Comparison of ENCODE assay signal across 15 cellular contexts in the genomic region with DNA sequence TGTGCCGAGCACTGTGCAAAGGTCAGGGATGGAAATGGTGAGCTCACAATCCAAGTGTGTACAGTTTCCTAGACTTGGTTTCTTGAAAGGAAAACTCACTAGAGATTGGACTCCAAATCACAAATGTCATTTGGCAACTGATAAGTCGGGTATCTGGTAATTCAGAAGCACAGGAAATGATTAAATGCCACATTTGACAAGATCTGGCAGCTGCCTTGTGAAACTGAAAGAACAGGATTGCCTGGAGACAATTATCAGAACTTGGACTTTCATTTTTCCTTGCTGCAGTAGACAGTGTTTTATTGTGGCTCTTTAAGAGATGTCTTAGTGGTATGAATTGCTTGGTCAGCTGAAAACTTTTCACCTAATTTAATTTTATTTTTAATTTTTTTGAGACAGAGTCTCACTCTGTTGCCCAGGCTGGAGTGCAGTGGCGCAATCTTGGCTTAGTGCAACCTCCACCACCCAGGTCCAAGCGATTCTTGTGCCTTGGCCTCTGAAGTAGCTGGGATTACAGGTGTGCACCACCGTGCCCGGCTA. TPM values are rescaled to one million over a fixed set of nuclear protein-coding genes. Genes with fewer than 3 reads are reported as not detected.
DNase-seq lines count a peak whose midpoint lies in the region; ATAC-seq, FAIRE-seq and TF ChIP-seq lines count a peak whose summit lies in the region.
"Had no signal": no experiment of that assay in that cellular context is flagged by ENCODE, and none has a peak within 500 bp of the region (broad histone marks: within the 10 kb centered on the region; RNA-seq: fewer than 3 reads in every experiment).

No MANE protein-coding gene starts in this region.

- H3K9me2 ChIP-seq in Karpas-422 (replicated peaks; ENCODE audit: insufficient read depth, low read length): no peaks in the 10 kb centered on the region

- H3K27me3 ChIP-seq in Karpas-422 (ENCODE audit: low read length): no peaks in the 10 kb centered on the region

- POLR2A ChIA-PET in A549 (lab: Yijun Ruan, JAX): no interaction called here

- no peaks in the 10 kb centered on the region for H4K20me1 ChIP-seq in Karpas-422 (ENCODE audit: insufficient read depth, low read depth, low read length)

- no peak for TF ChIP-seq EP300 in A549 (IDR thresholded peaks at IDR 0.05)

- FAIRE-seq in A549 (lab: Jason Lieb, UNC): no peak
- FAIRE-seq: GM12892 had no signal

- WGBS in A549 (ENCODE audit: missing lambda C conversion rate): 90% methylated on average over 6 of the region's 6 CpGs

- H3K27ac ChIP-seq in A549 (no peak overlapping the region), Karpas-422 (ENCODE audit: low read length) (no peak overlapping the region)
- H3K27ac ChIP-seq: psoas muscle had no signal

- CTCF ChIA-PET in A549 (lab: Yijun Ruan, JAX): interaction anchor here (1.0 to 33.8 kb wide), 5 partner anchors 13 to 274 kb away, joined by 3 to 654 read pairs (median 5); partner anchors contain the start of gene ITGA6

- peaks cover 34% of the 10 kb centered on the region for H3K4me1 ChIP-seq in A549
- H3K4me1 ChIP-seq in Karpas-422 (ENCODE audit: low read length): no peaks in the 10 kb centered on the region

- no peak overlapping the region for H2AFZ ChIP-seq in Karpas-422 (ENCODE audit: low read length)

- no peak for TF ChIP-seq POLR2A in A549 (IDR thresholded peaks at IDR 0.05; ENCODE audit: low read length)

- H3K4me2 ChIP-seq in A549: no peak overlapping the region
- no peak overlapping the region for H3K4me2 ChIP-seq in Karpas-422 (ENCODE audit: low read depth, low read length, poor library complexity, severe bottlenecking)

- no peak for TF ChIP-seq CTCF in A549 (IDR thresholded peaks at IDR 0.05)

- ATAC-seq in A549 (no peak), SK-N-SH treated with all-trans-retinoic acid at 6 μM for 48 hours (0 out of 3 replicates have a peak, but pooled peaks have one; percentile 27)
- ATAC-seq: psoas muscle had no signal

- no peak for TF ChIP-seq RAD21 in A549 (conservative IDR thresholded peaks at IDR 0.05 in 1 of 2, IDR thresholded peaks at IDR 0.05 in 1 of 2)

- DNase-seq in A549 (ENCODE audit: low read depth in 1 of 2, low spot score in 1 of 2): no peak
- peak; percentile 47 for DNase-seq in EL
- peak; percentile 38 for DNase-seq in iris pigment epithelial cell (ENCODE audit: low read depth)
- DNase-seq in SKM-1 (lab: John Stamatoyannopoulos, UW; ENCODE audit: unreplicated experiment): no peak
- DNase-seq in Karpas-422: no peak
- DNase-seq in activated CD8-positive, alpha-beta memory T cell treated with anti-CD3 and anti-CD28 coated beads, Interleukin-2, amount 50 U/mL, for 48 hours: no peak
- no peak for DNase-seq in putamen (ENCODE audit: low spot score)
- DNase-seq: activated T-cell treated with anti-CD3 and anti-CD28 coated beads, Interleukin-2, amount 50 U/mL, for 48 hours; KG1; kidney; NCI-H187 treated with DMSO at 0.1 percent for 48 hours; NK-92 treated with Interleukin-12 subunit alpha and Interleukin-12 subunit beta, amount 100 ng/mL, for 24 hours; psoas muscle had no signal

- H3K79me2 ChIP-seq in Karpas-422 (ENCODE audit: low read length): no peaks in the 10 kb centered on the region

- H3K4me3 ChIP-seq in A549 (no peak overlapping the region), Karpas-422 (ENCODE audit: low read length) (no peak overlapping the region)
- H3K4me3 ChIP-seq: psoas muscle had no signal

- H3K9me3 ChIP-seq in A549: no peaks in the 10 kb centered on the region
- no peaks in the 10 kb centered on the region for H3K9me3 ChIP-seq in Karpas-422 (ENCODE audit: low read length)
- H3K9me3 ChIP-seq: psoas muscle had no signal

- no peak overlapping the region for H3K9ac ChIP-seq in Karpas-422 (ENCODE audit: low read length)

- no peaks in the 10 kb centered on the region for H3K36me3 ChIP-seq in Karpas-422 (ENCODE audit: insufficient read depth, low read length)

TF ChIP-seq in A549, 52 proteins besides CTCF, POLR2A, EP300 and RAD21:
- TF ChIP-seq EHMT2 (IDR thresholded peaks at IDR 0.05; ENCODE audit: low read depth): no peak
- TF ChIP-seq JUN (IDR thresholded peaks at IDR 0.05): no peak
- TF ChIP-seq KDM1A (IDR thresholded peaks at IDR 0.05; ENCODE audit: low read depth): no peak
- TF ChIP-seq, protein P1, sequence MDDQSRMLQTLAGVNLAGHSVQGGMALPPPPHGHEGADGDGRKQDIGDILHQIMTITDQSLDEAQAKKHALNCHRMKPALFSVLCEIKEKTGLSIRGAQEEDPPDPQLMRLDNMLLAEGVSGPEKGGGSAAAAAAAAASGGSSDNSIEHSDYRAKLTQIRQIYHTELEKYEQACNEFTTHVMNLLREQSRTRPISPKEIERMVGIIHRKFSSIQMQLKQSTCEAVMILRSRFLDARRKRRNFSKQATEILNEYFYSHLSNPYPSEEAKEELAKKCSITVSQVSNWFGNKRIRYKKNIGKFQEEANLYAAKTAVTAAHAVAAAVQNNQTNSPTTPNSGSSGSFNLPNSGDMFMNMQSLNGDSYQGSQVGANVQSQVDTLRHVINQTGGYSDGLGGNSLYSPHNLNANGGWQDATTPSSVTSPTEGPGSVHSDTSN (IDR thresholded peaks at IDR 0.05): no peak
- peak; percentile 48 for TF ChIP-seq MAFK (IDR thresholded peaks at IDR 0.05; ENCODE audit: partially characterized antibody)
- TF ChIP-seq USF2 (IDR thresholded peaks at IDR 0.05): no peak
TF ChIP-seq in A549: peak in this region for 1.

TF ChIP-seq in SK-N-SH treated with all-trans-retinoic acid at 6 μM for 48 hours, 23 proteins besides CTCF, POLR2A, EP300 and RAD21:
- TF ChIP-seq ISL1 (CRISPR knock-in tag; IDR thresholded peaks at IDR 0.05) (peak; percentile 29), OSR1 (CRISPR knock-in tag; IDR thresholded peaks at IDR 0.05) (no peak)

RNA-seq across cellular contexts. Expression of gene ITGA6, which starts 19.2 kb away (rescaled TPM):
- polyA plus RNA-seq in A549 (2011; rRNA removed): 27.7 and 41.0 TPM in 2 replicates
- polyA plus RNA-seq in A549 (2012; cell fraction: cytosol; rRNA removed): 4.1 and 4.3 TPM in 2 replicates
- 6.9 and 11.9 TPM in 2 replicates for polyA plus RNA-seq in A549 (2012; cell fraction: nucleus; rRNA removed)
- polyA plus RNA-seq in A549 (2017; fragmentation: RNase III; extraction: RNeasy Plus Mini Kit Qiagen cat#74134 plus additional on column Dnase treatment): 24.4 to 27.5 TPM (median 25.7 TPM) in 3 replicates
- 27.0 and 28.6 TPM in 2 replicates for polyA minus RNA-seq in A549 (2011; rRNA and poly(A)+ RNA removed)
- total RNA-seq in Karpas-422 (2014; rRNA removed; shearing (Covaris generic); ENCODE audit: low replicate concordance): 0.37 and 0.94 TPM in 2 replicates

Comparison
In these comparisons a context has a peak if more than half of its experiments do, and no peak if none do; other contexts are left out.
1. DNase-seq: peak in EL (single experiment) and iris pigment epithelial cell (single experiment); none in A549 (0 of 2), SKM-1 (single experiment), Karpas-422 (single experiment), activated CD8-positive, alpha-beta memory T cell treated with anti-CD3 and anti-CD28 coated beads, Interleukin-2, amount 50 U/mL, for 48 hours (single experiment) and putamen (single experiment).